Comparison of ENCODE assay signal across 8 cellular contexts in genomic region chr5:14011089-14012004, GRCh38.
A peak's percentile ranks its signal among the peaks of the same experiment; 100 is the strongest.
DNase-seq lines count a peak whose midpoint lies in the region; ATAC-seq and TF ChIP-seq lines count a peak whose summit lies in the region.

No MANE protein-coding gene starts in this region.

- POLR2A ChIA-PET in AG04449 (lab: Yijun Ruan, JAX) = interaction anchor here (1.4 to 1.7 kb wide), 2 partner anchors 132 to 298 kb away, joined by 3 to 7 read pairs; partner anchors contain the start of gene TRIO

- peak; percentile 10 for TF ChIP-seq CTCF in AG04449 (IDR thresholded peaks at IDR 0.05; ENCODE audit: insufficient read depth, low read length, missing control alignments)

- peak; percentile 81 for ATAC-seq in GM18508 (IDR thresholded peaks at IDR 0.05; ENCODE audit: insufficient read depth, unreplicated experiment)
- peak; percentile 80 for ATAC-seq in HG02938 (IDR thresholded peaks at IDR 0.05; ENCODE audit: unreplicated experiment)

- H3K36me3 Mint-ChIP-seq in dendritic cell treated with granulocyte-macrophage colony-stimulating factor and Interleukin-4, amounts not matched to agents 40 ng/mL and 50 ng/mL, for 4 days (ENCODE audit: low read depth) = no peaks in the 10 kb centered on the region

- CTCF ChIA-PET in AG04449 (lab: Yijun Ruan, JAX) = interaction anchor here (0.8 to 0.9 kb wide), 5 partner anchors 10 to 379 kb away, joined by 3 to 4 read pairs (median 3); no protein-coding TSS in a partner anchor

- DNase-seq in AG04449 (ENCODE audit: low read depth, low spot score) (peak; percentile 19), NCI-H1694 (lab: John Stamatoyannopoulos, UW) (peak; percentile 74), T1000 (lab: John Stamatoyannopoulos, UW) (peak; percentile 80), left kidney (ENCODE audit: low read depth, low spot score) (peak; percentile 98)
- peak; percentile 75 for DNase-seq in stimulated activated CD4-positive, alpha-beta T cell treated with anti-CD3 and anti-CD28 coated beads, Interleukin-15, amount 100 ng/mL, for 24 hours

- no peaks in the 10 kb centered on the region for H3K9me3 Mint-ChIP-seq in dendritic cell treated with granulocyte-macrophage colony-stimulating factor and Interleukin-4, amounts not matched to agents 40 ng/mL and 50 ng/mL, for 4 days

- peak overlapping the region; percentile 64 for H3K4me3 ChIP-seq in AG04449 (ENCODE audit: low read depth, low read length)

- intact Hi-C loops in dendritic cell treated with granulocyte-macrophage colony-stimulating factor and Interleukin-4, amounts not matched to agents 40 ng/mL and 50 ng/mL, for 4 days (cut with micrococcal nuclease) = no loop called here

- no peak overlapping the region for H3K27ac Mint-ChIP-seq in dendritic cell treated with granulocyte-macrophage colony-stimulating factor and Interleukin-4, amounts not matched to agents 40 ng/mL and 50 ng/mL, for 4 days

- no peaks in the 10 kb centered on the region for H3K4me1 Mint-ChIP-seq in dendritic cell treated with granulocyte-macrophage colony-stimulating factor and Interleukin-4, amounts not matched to agents 40 ng/mL and 50 ng/mL, for 4 days (ENCODE audit: low read depth)

- peaks cover 51% of the 10 kb centered on the region for H3K27me3 Mint-ChIP-seq in dendritic cell treated with granulocyte-macrophage colony-stimulating factor and Interleukin-4, amounts not matched to agents 40 ng/mL and 50 ng/mL, for 4 days

- H3K4me3 Mint-ChIP-seq in dendritic cell treated with granulocyte-macrophage colony-stimulating factor and Interleukin-4, amounts not matched to agents 40 ng/mL and 50 ng/mL, for 4 days = peak overlapping the region; percentile 62

Comparison
In these comparisons a context has a peak if more than half of its experiments do, and no peak if none do; other contexts are left out.
1. Peak in every context shown above with its lines: DNase-seq, ATAC-seq and H3K4me3 ChIP-seq.
2. DNase-seq: peak in every context shown above with its lines; median percentile 98 in left kidney; 80 in T1000; 75 in stimulated activated CD4-positive, alpha-beta T cell treated with anti-CD3 and anti-CD28 coated beads, Interleukin-15, amount 100 ng/mL, for 24 hours; 74 in NCI-H1694; 19 in AG04449.